Comparison of ENCODE assay signal across 13 cellular contexts in genomic region chr3:135908225-135908624, GRCh38. TPM values are rescaled to one million over a fixed set of nuclear protein-coding genes. Genes with fewer than 3 reads are reported as not detected.
DNase-seq lines count a peak whose midpoint lies in the region; ATAC-seq and TF ChIP-seq lines count a peak whose summit lies in the region.
"Had no signal": no experiment of that assay in that cellular context is flagged by ENCODE, and none has a peak within 500 bp of the region (broad histone marks: within the 10 kb centered on the region; RNA-seq: fewer than 3 reads in every experiment).

No MANE protein-coding gene starts in this region.

- H2AFZ ChIP-seq in IMR-90 (replicated peaks; ENCODE audit: low read length, poor library complexity) = peak overlapping the region; percentile 26

- no peak overlapping the region for H3K23ac ChIP-seq in IMR-90 (ENCODE audit: low read depth, low read length)

- no peak overlapping the region for H3K4me3 Mint-ChIP-seq in WTC11
- H3K4me3 Mint-ChIP-seq: activated naive CD8-positive, alpha-beta T cell; naive thymus-derived CD8-positive, alpha-beta T cell; stimulated activated naive CD8-positive, alpha-beta T cell treated with anti-CD3 and anti-CD28 coated beads, Interleukin-15, amount 100 ng/mL, for 72 hours had no signal

- H4K91ac ChIP-seq in IMR-90 (ENCODE audit: insufficient read depth, low read depth, low read length) = no peak overlapping the region

- peaks cover 27% of the 10 kb centered on the region for H3K4me1 Mint-ChIP-seq in WTC11
- H3K4me1 Mint-ChIP-seq: naive thymus-derived CD8-positive, alpha-beta T cell; stimulated activated naive CD8-positive, alpha-beta T cell treated with anti-CD3 and anti-CD28 coated beads, Interleukin-15, amount 100 ng/mL, for 72 hours had no signal

- POLR2A ChIA-PET in IMR-90 (lab: Charles Lee; ENCODE audit: unreplicated experiment) (no interaction called here), WTC11 (lab: Charles Lee) (no interaction called here)

- peak; percentile 83 for DNase-seq in Daoy (ENCODE audit: low read depth)
- DNase-seq in IMR-90 = peak; percentile 33
- DNase-seq in WTC11 (ENCODE audit: low spot score) = no peak
- peak; percentile 54 for DNase-seq in kidney tubule cell (ENCODE audit: low spot score)
- DNase-seq in NOMO-1 treated with dmso at 0.1 percent for 144 hours (lab: John Stamatoyannopoulos, UW; ENCODE audit: unreplicated experiment) = no peak
- no peak for DNase-seq in NCI-H2029 (lab: John Stamatoyannopoulos, UW)
- DNase-seq: activated CD4-positive, alpha-beta T cell treated with anti-CD3 and anti-CD28 coated beads for 4 hours; naive thymus-derived CD8-positive, alpha-beta T cell; stimulated activated naive CD8-positive, alpha-beta T cell treated with anti-CD3 and anti-CD28 coated beads, Interleukin-15, amount 100 ng/mL, for 72 hours had no signal

- H3K9me3 Mint-ChIP-seq in WTC11 = no peaks in the 10 kb centered on the region
- H3K9me3 Mint-ChIP-seq: stimulated activated naive CD8-positive, alpha-beta T cell treated with anti-CD3 and anti-CD28 coated beads, Interleukin-15, amount 100 ng/mL, for 72 hours had no signal

- no peak overlapping the region for H3K14ac ChIP-seq in IMR-90 (replicated peaks; ENCODE audit: low read depth, low read length)

- H3K4me3 ChIP-seq in IMR-90 (ENCODE audit: insufficient read depth, low read depth, low read length) = no peak overlapping the region

- dilution Hi-C loops in IMR-90 (cut with HindIII; ENCODE audit: low sequenced_read_pairs, unreplicated experiment) = no loop called here

- no peak overlapping the region for H3K27ac ChIP-seq in IMR-90 (ENCODE audit: insufficient read depth, low read length)

- H3K79me1 ChIP-seq in IMR-90 (ENCODE audit: low read depth in 1 of 2, low read length in 2 of 2) = no peaks in the 10 kb centered on the region

- H3K27ac Mint-ChIP-seq in WTC11 = no peak overlapping the region
- H3K27ac Mint-ChIP-seq: activated naive CD8-positive, alpha-beta T cell; naive thymus-derived CD8-positive, alpha-beta T cell had no signal

- no peaks in the 10 kb centered on the region for H3K9me3 ChIP-seq in IMR-90 (ENCODE audit: control insufficient read depth, insufficient read depth, low read length)

- no peaks in the 10 kb centered on the region; the same call in 1 of the 2 replicates for H3K27me3 Mint-ChIP-seq in WTC11 (ENCODE audit: low read depth)

- H3K4me1 ChIP-seq in IMR-90 (ENCODE audit: control insufficient read depth, insufficient read depth, low read length) = peaks cover 2% of the 10 kb centered on the region

- WGBS in IMR-90 (ENCODE audit: extremely low coverage in 2 of 2, insufficient read length in 1 of 2), 2 experiments = 87% methylated on average over 3 of the region's 7 CpGs; no CpG with 5 or more reads in 1 of the 2 experiments

- no peak for ATAC-seq in IMR-90 (ENCODE audit: low read depth)
- ATAC-seq in WTC11 = peak; percentile 52
- no peak for ATAC-seq in GM21515 (IDR thresholded peaks at IDR 0.05; ENCODE audit: unreplicated experiment)
- no peak for ATAC-seq in GM18870 (IDR thresholded peaks at IDR 0.05; ENCODE audit: unreplicated experiment)
- ATAC-seq: naive thymus-derived CD8-positive, alpha-beta T cell; stimulated activated naive CD8-positive, alpha-beta T cell treated with anti-CD3 and anti-CD28 coated beads, Interleukin-15, amount 100 ng/mL, for 72 hours had no signal

- TF ChIP-seq CTCF in IMR-90 (conservative IDR thresholded peaks at IDR 0.05; ENCODE audit: low read depth, low read length) (no peak), WTC11 (IDR thresholded peaks at IDR 0.05) (no peak)

- no peak overlapping the region for H4K8ac ChIP-seq in IMR-90 (ENCODE audit: low read depth in 2 of 2, low read length in 2 of 2)

- TF ChIP-seq RAD21 in IMR-90 (IDR thresholded peaks at IDR 0.05; ENCODE audit: low read length) = no peak

- no TSS peak for BruUV-seq in IMR-90 (replicated peaks; lab: Mats Ljungman, UMichigan)

- intact Hi-C loops in IMR-90 (cut with micrococcal nuclease) = no loop called here

- no peaks in the 10 kb centered on the region for H3K36me3 ChIP-seq in IMR-90 (ENCODE audit: control insufficient read depth, insufficient read depth, low read length)

- H2AK9ac ChIP-seq in IMR-90 (replicated peaks; ENCODE audit: low read depth, low read length, poor library complexity) = no peak overlapping the region

- H2AK5ac ChIP-seq in IMR-90 (ENCODE audit: low read depth, low read length) = no peak overlapping the region

- no peak overlapping the region for H3K56ac ChIP-seq in IMR-90 (ENCODE audit: extremely low read depth, insufficient read depth, low read length)

- no peaks in the 10 kb centered on the region for H3K36me3 Mint-ChIP-seq in WTC11
- H3K36me3 Mint-ChIP-seq: activated naive CD8-positive, alpha-beta T cell; naive thymus-derived CD8-positive, alpha-beta T cell had no signal

- H3K18ac ChIP-seq in IMR-90 (ENCODE audit: low read depth, low read length) = no peak overlapping the region

- H2BK120ac ChIP-seq in IMR-90 (ENCODE audit: low read depth, low read length) = no peak overlapping the region

- CTCF ChIA-PET in IMR-90 (lab: Yijun Ruan, JAX) = no interaction called here
- CTCF ChIA-PET in WTC11 (lab: Charles Lee) = interaction anchor here (3.3 to 6.0 kb wide), 2 partner anchors 134 to 171 kb away, joined by 7 to 95 read pairs; no protein-coding TSS in a partner anchor

- H3K4me2 ChIP-seq in IMR-90 (ENCODE audit: low read depth, low read length) = no peak overlapping the region

- H3K9me1 ChIP-seq in IMR-90 (ENCODE audit: insufficient read depth, low read length) = peaks cover 6% of the 10 kb centered on the region; the same call in 1 of the 2 replicates

- H2BK15ac ChIP-seq in IMR-90 (ENCODE audit: low read depth, low read length) = no peak overlapping the region

- H4K20me1 ChIP-seq in IMR-90 (ENCODE audit: insufficient read depth, low read length) = no peaks in the 10 kb centered on the region

- in situ Hi-C loops in IMR-90 (cut with MboI; ENCODE audit: low sequenced_read_pairs) = no loop called here

- no peak overlapping the region for H3K4ac ChIP-seq in IMR-90 (ENCODE audit: low read depth, low read length)

- TF ChIP-seq POLR2A in IMR-90 (IDR thresholded peaks at IDR 0.05; ENCODE audit: low read depth, low read length) = no peak

- H2BK5ac ChIP-seq in IMR-90 (ENCODE audit: low read depth, low read length, poor library complexity, severe bottlenecking) = no peak overlapping the region

- no peak overlapping the region for H2BK20ac ChIP-seq in IMR-90 (ENCODE audit: low read depth, low read length)

- no peak overlapping the region for H4K5ac ChIP-seq in IMR-90 (ENCODE audit: low read depth, low read length)

- no peaks in the 10 kb centered on the region; the same call in 1 of the 2 replicates for H3K27me3 ChIP-seq in IMR-90 (ENCODE audit: control insufficient read depth, insufficient read depth, low read length)

- no peak overlapping the region for H3K9ac ChIP-seq in IMR-90 (ENCODE audit: low read depth, low read length)

TF ChIP-seq in IMR-90, 13 proteins besides CTCF, POLR2A, EP300 and RAD21 (continues in another document):
- TF ChIP-seq, protein P1, sequence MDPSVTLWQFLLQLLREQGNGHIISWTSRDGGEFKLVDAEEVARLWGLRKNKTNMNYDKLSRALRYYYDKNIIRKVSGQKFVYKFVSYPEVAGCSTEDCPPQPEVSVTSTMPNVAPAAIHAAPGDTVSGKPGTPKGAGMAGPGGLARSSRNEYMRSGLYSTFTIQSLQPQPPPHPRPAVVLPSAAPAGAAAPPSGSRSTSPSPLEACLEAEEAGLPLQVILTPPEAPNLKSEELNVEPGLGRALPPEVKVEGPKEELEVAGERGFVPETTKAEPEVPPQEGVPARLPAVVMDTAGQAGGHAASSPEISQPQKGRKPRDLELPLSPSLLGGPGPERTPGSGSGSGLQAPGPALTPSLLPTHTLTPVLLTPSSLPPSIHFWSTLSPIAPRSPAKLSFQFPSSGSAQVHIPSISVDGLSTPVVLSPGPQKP (IDR thresholded peaks at IDR 0.05; ENCODE audit: borderline replicate concordance, low read depth, low read length) = no peak
- TF ChIP-seq CHD1 (IDR thresholded peaks at IDR 0.05; ENCODE audit: low read depth, low read length) (no peak), BHLHE40 (IDR thresholded peaks at IDR 0.05; ENCODE audit: low read depth, low read length) (no peak)
- TF ChIP-seq, protein P2, sequence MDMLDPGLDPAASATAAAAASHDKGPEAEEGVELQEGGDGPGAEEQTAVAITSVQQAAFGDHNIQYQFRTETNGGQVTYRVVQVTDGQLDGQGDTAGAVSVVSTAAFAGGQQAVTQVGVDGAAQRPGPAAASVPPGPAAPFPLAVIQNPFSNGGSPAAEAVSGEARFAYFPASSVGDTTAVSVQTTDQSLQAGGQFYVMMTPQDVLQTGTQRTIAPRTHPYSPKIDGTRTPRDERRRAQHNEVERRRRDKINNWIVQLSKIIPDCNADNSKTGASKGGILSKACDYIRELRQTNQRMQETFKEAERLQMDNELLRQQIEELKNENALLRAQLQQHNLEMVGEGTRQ (IDR thresholded peaks at IDR 0.05; ENCODE audit: low read depth, low read length) = no peak

TF ChIP-seq in WTC11, 78 proteins besides CTCF, POLR2A, EP300 and RAD21 (continues in another document):
- TF ChIP-seq HMGA2 (CRISPR knock-in tag; IDR thresholded peaks at IDR 0.05) = no peak
- TF ChIP-seq, protein P2 (CRISPR knock-in tag; IDR thresholded peaks at IDR 0.05) = no peak
- TF ChIP-seq ZBTB43 (CRISPR knock-in tag; IDR thresholded peaks at IDR 0.05) = no peak
- no peak for TF ChIP-seq NR1H2 (CRISPR knock-in tag; IDR thresholded peaks at IDR 0.05)

RNA-seq across cellular contexts. Expression of gene PPP2R3A, which starts 57.3 kb away (rescaled TPM):
- 6.5 and 10.2 TPM in 2 replicates for total RNA-seq in Daoy (2014; rRNA removed; shearing (Covaris generic))
- 37.3 and 46.7 TPM in 2 replicates for total RNA-seq in IMR-90 (2012; rRNA removed)
- 10.2 and 11.3 TPM in 2 replicates for polyA plus RNA-seq in IMR-90 (2012; rRNA removed)
- polyA plus RNA-seq in IMR-90 (2012; cell fraction: cytosol; rRNA removed) = 2.6 and 5.4 TPM in 2 replicates
- 0.97 and 6.1 TPM in 2 replicates for polyA plus RNA-seq in IMR-90 (2012; cell fraction: nucleus; rRNA removed; ENCODE audit: low replicate concordance)
- total RNA-seq in WTC11 (2021) = 12.1 to 13.1 TPM (median 12.9 TPM) in 3 replicates
- total RNA-seq: T-helper 2 cell treated with Interferon-gamma antibody and Interleukin-4, amounts not matched to agents 100 ng/mL and 5 ng/mL, for 36 hours had no signal

Comparison
In these comparisons a context has a peak if more than half of its experiments do, and no peak if none do; other contexts are left out.
1. DNase-seq: peak in Daoy (single experiment), IMR-90 (single experiment) and kidney tubule cell (single experiment); none in WTC11 (single experiment), NOMO-1 treated with dmso at 0.1 percent for 144 hours (single experiment) and NCI-H2029 (single experiment).